ENCODE assay signal across 8 cellular contexts in genomic region chr10:28532223-28532508, GRCh38. TPM values are rescaled to one million over a fixed set of nuclear protein-coding genes. Genes with fewer than 3 reads are reported as not detected.
DNase-seq lines count a peak whose midpoint lies in the region; ATAC-seq and TF ChIP-seq lines count a peak whose summit lies in the region.

No MANE protein-coding gene starts in this region.

- TF ChIP-seq EP300 in ovary (IDR thresholded peaks at IDR 0.05): no peak

- POLR2A ChIA-PET in activated CD4-positive, alpha-beta memory T cell treated with anti-CD3 and anti-CD28 coated beads for 36 hours (lab: Charles Lee): interaction anchor here (0.6 to 2.0 kb wide), 5 partner anchors 9 to 229 kb away, joined by 3 to 7 read pairs (median 5); no protein-coding TSS in a partner anchor

- peak overlapping the region; percentile 94 for H3K27ac Mint-ChIP-seq in activated CD4-positive, alpha-beta memory T cell treated with anti-CD3 and anti-CD28 coated beads for 36 hours

- CTCF ChIA-PET in activated CD4-positive, alpha-beta memory T cell treated with anti-CD3 and anti-CD28 coated beads for 36 hours (lab: Charles Lee): interaction anchor here (0.9 kb wide), 1 partner anchor 197 kb away, joined by 3 read pairs; no protein-coding TSS in a partner anchor

- intact Hi-C loops in activated CD4-positive, alpha-beta memory T cell treated with anti-CD3 and anti-CD28 coated beads for 36 hours (cut with micrococcal nuclease): loop anchor here (1.0 to 5.0 kb wide), 8 partner anchors 33 to 1671 kb away; partner anchors contain the start of genes ABI1, MPP7, RAB18 and YME1L1
- intact Hi-C loops in ovary (cut with DNase I): no loop called here

- DNase-seq in DMS 273 (lab: John Stamatoyannopoulos, UW; ENCODE audit: unreplicated experiment): peak; percentile 66
- no peak for DNase-seq in DMS 273 treated with DMSO at 0.1 percent for 48 hours (lab: John Stamatoyannopoulos, UW)
- DNase-seq in activated CD4-positive, alpha-beta memory T cell treated with anti-CD3 and anti-CD28 coated beads for 36 hours: no peak
- DNase-seq in fibroblast of the aortic adventitia (ENCODE audit: low read depth): peak; percentile 47
- DNase-seq in ovary: peak in 1 of 5 donors; percentile 59
- no peak for DNase-seq in NCI-H146 treated with DMSO at 0.1 percent for 48 hours (lab: John Stamatoyannopoulos, UW; ENCODE audit: unreplicated experiment)

- under 1% methylated on average over 30 of the region's 30 CpGs for WGBS in HUES64
- WGBS in ovary, 3 donors: 0 to 1% (median 0%) methylated on average over 26 to 30 of the region's 30 CpGs

- H3K4me1 ChIP-seq in HUES64 (ENCODE audit: insufficient read depth, low read length): peaks cover 18% of the 10 kb centered on the region
- peaks cover 3% of the 10 kb centered on the region for H3K4me1 ChIP-seq in ovary (ENCODE audit: insufficient read depth)

- no peak for TF ChIP-seq POLR2A in ovary (IDR thresholded peaks at IDR 0.05)

- no peak for TF ChIP-seq CTCF in fibroblast of the aortic adventitia (IDR thresholded peaks at IDR 0.05; ENCODE audit: insufficient read depth, low read length)
- no peak for TF ChIP-seq CTCF in ovary (IDR thresholded peaks at IDR 0.05)

- H3K36me3 ChIP-seq in HUES64 (ENCODE audit: insufficient read depth, low read length) (peaks cover 32% of the 10 kb centered on the region), ovary (no peaks in the 10 kb centered on the region)

- ATAC-seq in GM21528 (IDR thresholded peaks at IDR 0.05; ENCODE audit: low FRiP score, unreplicated experiment): peak; percentile 52

- H3K9me3 ChIP-seq in HUES64 (ENCODE audit: insufficient read depth, low read depth, low read length): no peaks in the 10 kb centered on the region
- H3K9me3 ChIP-seq in ovary: no peaks in the 10 kb centered on the region

- peaks cover 42% of the 10 kb centered on the region for H3K4me1 Mint-ChIP-seq in activated CD4-positive, alpha-beta memory T cell treated with anti-CD3 and anti-CD28 coated beads for 36 hours (ENCODE audit: low read depth)

- H3K9ac ChIP-seq in HUES64 (ENCODE audit: low read depth, low read length): peak overlapping the region; percentile 99

- H3K9me3 Mint-ChIP-seq in activated CD4-positive, alpha-beta memory T cell treated with anti-CD3 and anti-CD28 coated beads for 36 hours: no peaks in the 10 kb centered on the region

- H3K4me3 ChIP-seq in HUES64 (ENCODE audit: low read length): peak overlapping the region; percentile 82
- H3K4me3 ChIP-seq in fibroblast of the aortic adventitia (ENCODE audit: low read depth, low read length): peak overlapping the region; percentile 90
- H3K4me3 ChIP-seq in ovary: peak overlapping the region; percentile 55

- H3K27ac ChIP-seq in HUES64 (ENCODE audit: low read depth, low read length) (peak overlapping the region; percentile 100), ovary (peak overlapping the region; percentile 85 to 98)

- no peaks in the 10 kb centered on the region for H3K27me3 Mint-ChIP-seq in activated CD4-positive, alpha-beta memory T cell treated with anti-CD3 and anti-CD28 coated beads for 36 hours

- H3K27me3 ChIP-seq in HUES64 (ENCODE audit: insufficient read depth, low read length): no peaks in the 10 kb centered on the region
- no peaks in the 10 kb centered on the region for H3K27me3 ChIP-seq in ovary

- peak overlapping the region; percentile 91 for H3K4me3 Mint-ChIP-seq in activated CD4-positive, alpha-beta memory T cell treated with anti-CD3 and anti-CD28 coated beads for 36 hours

- H3K36me3 Mint-ChIP-seq in activated CD4-positive, alpha-beta memory T cell treated with anti-CD3 and anti-CD28 coated beads for 36 hours: peaks cover 48% of the 10 kb centered on the region

RNA-seq across cellular contexts. Expression of gene WAC, which starts 0.8 kb away (rescaled TPM):
- polyA plus RNA-seq in HUES64 (2013, experiment 1 of 2): 103 TPM
- polyA plus RNA-seq in HUES64 (2013, experiment 2 of 2): 110 TPM
- 10 to 100 TPM; 92.9 to 93.1 TPM for total RNA-seq in activated CD4-positive, alpha-beta memory T cell treated with anti-CD3 and anti-CD28 coated beads for 36 hours
- total RNA-seq in fibroblast of the aortic adventitia (ENCODE audit: low replicate concordance) (59.9 and 86.7 TPM in 2 replicates), ovary (100 to 1,000 TPM in 5 of 7 donors, 10 to 100 TPM in 2; 74.6 to 124 (median 113) TPM)
- 100 to 1,000 TPM in 1 of 2 donors, 10 to 100 TPM in 1; 60.5 to 164 TPM for polyA plus RNA-seq in ovary

Comparison
In these comparisons a context has a peak if more than half of its experiments do, and no peak if none do; other contexts are left out.
1. DNase-seq: peak in DMS 273 (single experiment) and fibroblast of the aortic adventitia (single experiment); none in DMS 273 treated with DMSO at 0.1 percent for 48 hours (single experiment), activated CD4-positive, alpha-beta memory T cell treated with anti-CD3 and anti-CD28 coated beads for 36 hours (single experiment) and NCI-H146 treated with DMSO at 0.1 percent for 48 hours (single experiment).
2. Peak in every context shown above with its lines, with median percentiles within 50 percentile points of each other: H3K4me3 ChIP-seq.